8 cellular contexts compared by ENCODE assay signal in genomic region chr1:41919764-41920397, GRCh38. TPM values are rescaled to one million over a fixed set of nuclear protein-coding genes. Genes with fewer than 3 reads are reported as not detected.
A peak's percentile ranks its signal among the peaks of the same experiment; 100 is the strongest.
DNase-seq lines count a peak whose midpoint lies in the region; ATAC-seq and TF ChIP-seq lines count a peak whose summit lies in the region.

No MANE protein-coding gene starts in this region.

- no peaks in the 10 kb centered on the region for H4K20me1 ChIP-seq in HCT116 (ENCODE audit: insufficient read depth)

- H3K4me3 ChIP-seq in HCT116 (replicated peaks in 1 of 2; ENCODE audit: low read depth in 1 of 2, low read length in 2 of 2) (peak overlapping the region in 1 of 2 experiments; percentile 27; a peak in 2 of 4 replicates), rectal smooth muscle tissue (ENCODE audit: low read length) (peak overlapping the region; percentile 53)

- RAD21 ChIA-PET in HCT116 (lab: Charles Lee; ENCODE audit: low non-redundant PET in 1 of 2, low total read pairs in 2 of 2, uncharacterized antibody in 2 of 2, unreplicated experiment in 2 of 2), result no interaction called here

- H3K79me2 ChIP-seq in HCT116 (ENCODE audit: insufficient read depth, low read length), result no peaks in the 10 kb centered on the region

- TF ChIP-seq RAD21 in HCT116 (IDR thresholded peaks at IDR 0.05; ENCODE audit: low read depth), result no peak

- POLR2A ChIA-PET in HCT116 (lab: Charles Lee), result no interaction called here

- H3K36me3 ChIP-seq in HCT116 (ENCODE audit: control insufficient read depth in 1 of 2, insufficient read depth in 2 of 2, low read length in 2 of 2) (no peaks in the 10 kb centered on the region), rectal smooth muscle tissue (ENCODE audit: control insufficient read depth, insufficient read depth, low read length) (no peaks in the 10 kb centered on the region)

- H3K9me3 Mint-ChIP-seq in glutamatergic neuron (ENCODE audit: unreplicated experiment), result no peaks in the 10 kb centered on the region

- peak overlapping the region; percentile 63 for H3K4me2 ChIP-seq in HCT116 (ENCODE audit: low read length)

- H3K4me1 ChIP-seq in HCT116 (ENCODE audit: control insufficient read depth in 1 of 2, insufficient read depth in 2 of 2, low read length in 2 of 2) (peaks cover 38 to 60% of the 10 kb centered on the region in 2 experiments), rectal smooth muscle tissue (ENCODE audit: control insufficient read depth, insufficient read depth, low read length) (peaks cover 11% of the 10 kb centered on the region)

- H3K27ac ChIP-seq in HCT116 (ENCODE audit: low read depth, low read length) (0 out of 2 replicates have a peak overlapping the region, but pooled peaks have one; percentile 45), rectal smooth muscle tissue (ENCODE audit: low read depth, low read length) (no peak overlapping the region)

- TF ChIP-seq CTCF in HCT116 (IDR thresholded peaks at IDR 0.05 in 2 of 3, conservative IDR thresholded peaks at IDR 0.05 in 1 of 3; ENCODE audit: borderline replicate concordance in 1 of 3, insufficient read depth in 1 of 3, low read depth in 2 of 3, low read length in 2 of 3), result no peak
- TF ChIP-seq CTCF in glutamatergic neuron (IDR thresholded peaks at IDR 0.05; ENCODE audit: partially characterized antibody, unreplicated experiment), result no peak

- DNase-seq in EL, result peak; percentile 60
- DNase-seq in HCT116 (ENCODE audit: low read depth, low spot score), result no peak
- peak; percentile 88 for DNase-seq in NCI-H510A treated with DMSO at 0.1 percent for 48 hours (lab: John Stamatoyannopoulos, UW)
- DNase-seq in activated CD8-positive, alpha-beta memory T cell treated with anti-CD3 and anti-CD28 coated beads, Interleukin-2, amount 50 U/mL, for 24 hours (ENCODE audit: extremely low read depth), result peak; percentile 49
- peak; percentile 62 for DNase-seq in glutamatergic neuron
- no peak for DNase-seq in MV-4-11 (lab: John Stamatoyannopoulos, UW)

- no peak overlapping the region for H3K9ac ChIP-seq in HCT116 (ENCODE audit: low read length)
- no peak overlapping the region for H3K9ac ChIP-seq in rectal smooth muscle tissue (ENCODE audit: low read length)

- H3K4me1 Mint-ChIP-seq in glutamatergic neuron (ENCODE audit: low read depth, unreplicated experiment), result peaks cover 14% of the 10 kb centered on the region

- intact Hi-C loops in HCT116 (cut with micrococcal nuclease), result loop anchor here (2.0 kb wide), 1 partner anchor 35 kb away; no protein-coding TSS in a partner anchor

- no peak overlapping the region for H2AFZ ChIP-seq in HCT116 (ENCODE audit: low read depth, low read length, poor library complexity, severe bottlenecking)

- H3K36me3 Mint-ChIP-seq in glutamatergic neuron (ENCODE audit: unreplicated experiment), result no peaks in the 10 kb centered on the region

- H3K9me2 ChIP-seq in HCT116 (ENCODE audit: insufficient read depth), result no peaks in the 10 kb centered on the region

- peak; percentile 47 for ATAC-seq in HCT116
- ATAC-seq in GM21526 (IDR thresholded peaks at IDR 0.05; ENCODE audit: low FRiP score, unreplicated experiment), result no peak

- peaks cover 0 to 3% of the 10 kb centered on the region in 2 experiments; a peak in 1 of 4 replicates for H3K9me3 ChIP-seq in HCT116 (ENCODE audit: control insufficient read depth in 1 of 2, insufficient read depth in 1 of 2, low read depth in 1 of 2, low read length in 2 of 2)

- peak overlapping the region; percentile 92 for H3K4me3 Mint-ChIP-seq in glutamatergic neuron (ENCODE audit: unreplicated experiment)

- peaks cover 5% of the 10 kb centered on the region for H3K27me3 Mint-ChIP-seq in glutamatergic neuron (ENCODE audit: unreplicated experiment)

- no peaks in the 10 kb centered on the region for H3K27me3 ChIP-seq in HCT116 (ENCODE audit: insufficient read depth, low read length)
- H3K27me3 ChIP-seq in rectal smooth muscle tissue (ENCODE audit: control insufficient read depth, insufficient read depth, low read length), result no peaks in the 10 kb centered on the region

- CTCF ChIA-PET in HCT116 (lab: Charles Lee), result no interaction called here

- BruUV-seq in HCT116 (replicated peaks; lab: Mats Ljungman, UMichigan), result no TSS peak

- TF ChIP-seq POLR2A in HCT116 (IDR thresholded peaks at IDR 0.05; ENCODE audit: borderline replicate concordance, extremely low read depth, insufficient read depth, insufficient read length), result no peak

- H3K27ac Mint-ChIP-seq in glutamatergic neuron (ENCODE audit: unreplicated experiment), result no peak overlapping the region

TF ChIP-seq in HCT116, 20 proteins besides CTCF, POLR2A, EP300 and RAD21:
- no peak for TF ChIP-seq EZH2phosphoT487 (IDR thresholded peaks at IDR 0.05; ENCODE audit: borderline replicate concordance)
- no peak for TF ChIP-seq FOSL1 (IDR thresholded peaks at IDR 0.05; ENCODE audit: low read depth)
- no peak for TF ChIP-seq EGR1 (IDR thresholded peaks at IDR 0.05; ENCODE audit: low read depth)
- TF ChIP-seq ZFX (IDR thresholded peaks at IDR 0.05), result no peak
- no peak for TF ChIP-seq SIN3A (IDR thresholded peaks at IDR 0.05; ENCODE audit: low read depth)
- TF ChIP-seq CBX3 (IDR thresholded peaks at IDR 0.05; ENCODE audit: low read depth), result no peak
- TF ChIP-seq ELF1 (IDR thresholded peaks at IDR 0.05; ENCODE audit: borderline replicate concordance, low read depth), result no peak
- TF ChIP-seq SRF (IDR thresholded peaks at IDR 0.05; ENCODE audit: low read depth), result no peak
- TF ChIP-seq JUND (IDR thresholded peaks at IDR 0.05), result no peak
- no peak for TF ChIP-seq ATF3 (IDR thresholded peaks at IDR 0.05)
- no peak for TF ChIP-seq POLR2AphosphoS5 (IDR thresholded peaks at IDR 0.05; ENCODE audit: low read depth, low read length)
- no peak for TF ChIP-seq ZBTB33 (IDR thresholded peaks at IDR 0.05; ENCODE audit: extremely low read depth, insufficient replicate concordance, low read length)
- TF ChIP-seq ZNF274 (IDR thresholded peaks at IDR 0.05; ENCODE audit: low read depth, low read length), result no peak
- no peak for TF ChIP-seq SP1 (IDR thresholded peaks at IDR 0.05; ENCODE audit: low read depth)
- no peak for TF ChIP-seq EZH2 (IDR thresholded peaks at IDR 0.05)
- TF ChIP-seq CEBPB (IDR thresholded peaks at IDR 0.05; ENCODE audit: low read depth), result no peak

RNA-seq across cellular contexts. Expression of gene HIVEP3, which starts 1.2 kb away (rescaled TPM):
- 7.1 TPM for total RNA-seq in HCT116 (2021; ENCODE audit: unreplicated experiment)
- polyA plus RNA-seq in HCT116 (2012), result 4.2 and 6.0 TPM in 2 replicates
- total RNA-seq in glutamatergic neuron (ENCODE audit: unreplicated experiment), result 15.1 TPM

Comparison
In these comparisons a context has a peak if more than half of its experiments do, and no peak if none do; other contexts are left out.
1. DNase-seq: peak in EL (single experiment), NCI-H510A treated with DMSO at 0.1 percent for 48 hours (single experiment), activated CD8-positive, alpha-beta memory T cell treated with anti-CD3 and anti-CD28 coated beads, Interleukin-2, amount 50 U/mL, for 24 hours (single experiment) and glutamatergic neuron (single experiment); none in HCT116 (single experiment) and MV-4-11 (single experiment).